14 cellular contexts compared by ENCODE assay signal in the genomic region with DNA sequence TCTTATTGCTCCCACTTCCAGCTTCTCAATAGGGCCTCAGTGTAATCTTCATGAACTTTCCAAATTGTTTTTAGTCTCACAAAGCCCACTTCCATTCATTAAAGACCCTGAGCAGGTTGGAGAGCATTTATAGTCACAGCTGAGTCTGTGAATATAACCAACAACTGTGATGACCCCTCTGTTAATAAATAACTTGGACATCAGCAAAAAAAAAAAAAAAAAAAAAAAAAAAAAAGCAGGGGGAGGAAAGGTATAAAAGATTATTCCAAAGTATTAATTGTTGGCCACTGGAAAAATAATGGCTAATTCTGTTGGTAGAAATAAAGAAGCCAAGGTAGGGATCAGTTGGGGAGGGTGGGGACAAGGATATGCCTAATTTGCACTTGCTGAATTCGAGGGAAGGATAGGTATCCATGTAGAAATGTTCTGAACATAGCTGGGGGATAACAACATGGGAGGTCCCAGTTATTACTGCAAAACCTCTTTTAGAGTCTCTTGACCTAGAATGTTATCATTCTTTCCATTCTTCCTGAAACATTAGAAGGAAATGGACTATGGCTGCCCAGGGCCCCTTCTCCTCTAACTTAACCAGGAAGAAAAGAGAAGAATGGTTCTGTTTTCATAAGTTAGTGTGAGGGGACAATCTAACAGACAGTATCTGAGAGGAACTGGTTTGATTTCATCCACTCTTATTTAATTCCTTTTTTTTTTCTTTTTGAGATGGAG. TPM values are rescaled to one million over a fixed set of nuclear protein-coding genes. Genes with fewer than 3 reads are reported as not detected.
A peak's percentile ranks its signal among the peaks of the same experiment; 100 is the strongest.
DNase-seq lines count a peak whose midpoint lies in the region; ATAC-seq and TF ChIP-seq lines count a peak whose summit lies in the region.
"Had no signal": no experiment of that assay in that cellular context is flagged by ENCODE, and none has a peak within 500 bp of the region (broad histone marks: within the 10 kb centered on the region; RNA-seq: fewer than 3 reads in every experiment).

No MANE protein-coding gene starts in this region.

- no peaks in the 10 kb centered on the region for H3K27me3 Mint-ChIP-seq in activated T-cell treated with anti-CD3 and anti-CD28 coated beads, Interleukin-2, amount 50 U/mL, for 24 hours
- no peaks in the 10 kb centered on the region for H3K27me3 Mint-ChIP-seq in activated T-cell treated with anti-CD3 and anti-CD28 coated beads, Interleukin-2, amount 50 U/mL, for 4 hours (ENCODE audit: low read depth)
- no peaks in the 10 kb centered on the region for H3K27me3 Mint-ChIP-seq in nephron (ENCODE audit: low read depth)

- H3K36me3 ChIP-seq in adipocyte (ENCODE audit: control insufficient read depth, insufficient read depth, low read length, severe bottlenecking) = no peaks in the 10 kb centered on the region

- peaks cover 5% of the 10 kb centered on the region for H3K36me3 Mint-ChIP-seq in activated T-cell treated with anti-CD3 and anti-CD28 coated beads, Interleukin-2, amount 50 U/mL, for 24 hours (ENCODE audit: low read depth)
- no peaks in the 10 kb centered on the region for H3K36me3 Mint-ChIP-seq in activated T-cell treated with anti-CD3 and anti-CD28 coated beads, Interleukin-2, amount 50 U/mL, for 4 hours (ENCODE audit: insufficient read depth)
- peaks cover 6% of the 10 kb centered on the region for H3K36me3 Mint-ChIP-seq in nephron (ENCODE audit: low read depth)

- H3K4me3 ChIP-seq in adipocyte (ENCODE audit: low read length) = no peak overlapping the region
- H3K4me3 ChIP-seq: BLaER1 treated with 17β-estradiol and CSF1 and Interleukin-3, amounts not matched to agents 10 nM and 100 nM had no signal

- H3K9ac ChIP-seq in adipocyte (ENCODE audit: low read length) = no peak overlapping the region
- H3K9ac ChIP-seq: BLaER1 treated with 17β-estradiol and CSF1 and Interleukin-3, amounts not matched to agents 10 nM and 100 nM had no signal

- no peaks in the 10 kb centered on the region for H3K9me3 ChIP-seq in adipocyte (ENCODE audit: control insufficient read depth, low read length)

- H3K27me3 ChIP-seq in adipocyte (replicated peaks; ENCODE audit: control insufficient read depth, insufficient read depth, low read length) = no peaks in the 10 kb centered on the region
- H3K27me3 ChIP-seq: BLaER1 treated with 17β-estradiol and CSF1 and Interleukin-3, amounts not matched to agents 10 nM and 100 nM had no signal

- peaks cover 4% of the 10 kb centered on the region for H3K9me3 Mint-ChIP-seq in activated T-cell treated with anti-CD3 and anti-CD28 coated beads, Interleukin-2, amount 50 U/mL, for 24 hours
- H3K9me3 Mint-ChIP-seq in activated T-cell treated with anti-CD3 and anti-CD28 coated beads, Interleukin-2, amount 50 U/mL, for 4 hours = no peaks in the 10 kb centered on the region
- no peaks in the 10 kb centered on the region for H3K9me3 Mint-ChIP-seq in nephron

- TF ChIP-seq CTCF in nephron (IDR thresholded peaks at IDR 0.05; ENCODE audit: unreplicated experiment in 3 of 3) = no peak

- no peak for ATAC-seq in activated T-cell treated with anti-CD3 and anti-CD28 coated beads, Interleukin-2, amount 50 U/mL, for 4 hours
- no peak for ATAC-seq in GM18873 (IDR thresholded peaks at IDR 0.05; ENCODE audit: low FRiP score, unreplicated experiment)
- ATAC-seq in GM21360 (IDR thresholded peaks at IDR 0.05; ENCODE audit: unreplicated experiment) = no peak

- peak overlapping the region; percentile 78 for H3K27ac Mint-ChIP-seq in activated T-cell treated with anti-CD3 and anti-CD28 coated beads, Interleukin-2, amount 50 U/mL, for 24 hours
- H3K27ac Mint-ChIP-seq in nephron = peak overlapping the region in 2 of 3 experiments; percentile 46 to 53

- H3K4me1 Mint-ChIP-seq in activated T-cell treated with anti-CD3 and anti-CD28 coated beads, Interleukin-2, amount 50 U/mL, for 24 hours (ENCODE audit: low read depth) = peaks cover 50% of the 10 kb centered on the region
- peaks cover 36% of the 10 kb centered on the region for H3K4me1 Mint-ChIP-seq in activated T-cell treated with anti-CD3 and anti-CD28 coated beads, Interleukin-2, amount 50 U/mL, for 4 hours (ENCODE audit: low read depth)
- peaks cover 59% of the 10 kb centered on the region for H3K4me1 Mint-ChIP-seq in nephron

- peaks cover 45% of the 10 kb centered on the region for H3K4me1 ChIP-seq in adipocyte (ENCODE audit: control insufficient read depth, insufficient read depth, low read length)

- no peak overlapping the region for H3K4me3 Mint-ChIP-seq in activated T-cell treated with anti-CD3 and anti-CD28 coated beads, Interleukin-2, amount 50 U/mL, for 24 hours
- no peak overlapping the region for H3K4me3 Mint-ChIP-seq in activated T-cell treated with anti-CD3 and anti-CD28 coated beads, Interleukin-2, amount 50 U/mL, for 4 hours
- H3K4me3 Mint-ChIP-seq in nephron = no peak overlapping the region

- no peak for TF ChIP-seq POLR2A in erythroblast (IDR thresholded peaks at IDR 0.05; ENCODE audit: low read length)

- DNase-seq in activated T-cell treated with anti-CD3 and anti-CD28 coated beads, Interleukin-2, amount 50 U/mL, for 24 hours = no peak
- no peak for DNase-seq in activated T-cell treated with anti-CD3 and anti-CD28 coated beads, Interleukin-2, amount 50 U/mL, for 4 hours
- DNase-seq in EH (ENCODE audit: low read depth) (peak; percentile 29), adipocyte (ENCODE audit: low read depth) (peak; percentile 9), erythroblast (lab: John Stamatoyannopoulos, UW) (no peak)
- DNase-seq: DMS153; HCEC 1CT; NCI-H1436 treated with DMSO at 0.1 percent for 48 hours; NCI-H526; NK-92 treated with Interleukin-12 subunit alpha and Interleukin-12 subunit beta, amount 100 ng/mL, for 24 hours had no signal

RNA-seq across cellular contexts. Expression of gene SAMD4A, which starts 56.5 kb away (rescaled TPM):
- 1 to 10 TPM; 5.4 to 8.1 (median 7.6) TPM for total RNA-seq in activated T-cell treated with anti-CD3 and anti-CD28 coated beads, Interleukin-2, amount 50 U/mL, for 4 hours

Comparison
In these comparisons a context has a peak if more than half of its experiments do, and no peak if none do; other contexts are left out.
1. DNase-seq: peak in EH (single experiment) and adipocyte (single experiment); none in activated T-cell treated with anti-CD3 and anti-CD28 coated beads, Interleukin-2, amount 50 U/mL, for 24 hours (single experiment), activated T-cell treated with anti-CD3 and anti-CD28 coated beads, Interleukin-2, amount 50 U/mL, for 4 hours (single experiment) and erythroblast (0 of 2).